8 cellular contexts compared by ENCODE assay signal in the genomic region with DNA sequence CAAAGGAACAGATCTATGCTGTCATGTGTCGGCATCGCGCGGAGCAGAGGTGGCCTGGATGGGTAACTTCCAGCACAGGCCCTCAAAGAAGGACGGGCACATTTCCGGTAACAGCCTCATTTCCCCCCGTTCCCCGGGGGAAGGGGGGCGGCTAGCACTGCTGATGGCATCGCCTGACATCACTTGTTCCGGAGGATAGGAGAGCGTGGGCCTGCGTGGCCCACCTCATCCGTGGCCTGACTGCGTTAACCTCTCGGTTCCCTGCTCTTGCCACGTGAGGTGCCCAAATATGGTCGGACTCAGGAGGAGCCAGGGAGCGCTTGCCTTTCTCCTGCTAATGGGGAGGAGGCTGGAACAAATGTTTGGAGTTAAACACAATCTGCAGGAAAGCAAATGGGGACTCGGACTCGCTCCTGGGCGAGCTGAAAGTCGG. TPM values are rescaled to one million over a fixed set of nuclear protein-coding genes. Genes with fewer than 3 reads are reported as not detected.
DNase-seq lines count a peak whose midpoint lies in the region; ATAC-seq and TF ChIP-seq lines count a peak whose summit lies in the region.

A gene with protein sequence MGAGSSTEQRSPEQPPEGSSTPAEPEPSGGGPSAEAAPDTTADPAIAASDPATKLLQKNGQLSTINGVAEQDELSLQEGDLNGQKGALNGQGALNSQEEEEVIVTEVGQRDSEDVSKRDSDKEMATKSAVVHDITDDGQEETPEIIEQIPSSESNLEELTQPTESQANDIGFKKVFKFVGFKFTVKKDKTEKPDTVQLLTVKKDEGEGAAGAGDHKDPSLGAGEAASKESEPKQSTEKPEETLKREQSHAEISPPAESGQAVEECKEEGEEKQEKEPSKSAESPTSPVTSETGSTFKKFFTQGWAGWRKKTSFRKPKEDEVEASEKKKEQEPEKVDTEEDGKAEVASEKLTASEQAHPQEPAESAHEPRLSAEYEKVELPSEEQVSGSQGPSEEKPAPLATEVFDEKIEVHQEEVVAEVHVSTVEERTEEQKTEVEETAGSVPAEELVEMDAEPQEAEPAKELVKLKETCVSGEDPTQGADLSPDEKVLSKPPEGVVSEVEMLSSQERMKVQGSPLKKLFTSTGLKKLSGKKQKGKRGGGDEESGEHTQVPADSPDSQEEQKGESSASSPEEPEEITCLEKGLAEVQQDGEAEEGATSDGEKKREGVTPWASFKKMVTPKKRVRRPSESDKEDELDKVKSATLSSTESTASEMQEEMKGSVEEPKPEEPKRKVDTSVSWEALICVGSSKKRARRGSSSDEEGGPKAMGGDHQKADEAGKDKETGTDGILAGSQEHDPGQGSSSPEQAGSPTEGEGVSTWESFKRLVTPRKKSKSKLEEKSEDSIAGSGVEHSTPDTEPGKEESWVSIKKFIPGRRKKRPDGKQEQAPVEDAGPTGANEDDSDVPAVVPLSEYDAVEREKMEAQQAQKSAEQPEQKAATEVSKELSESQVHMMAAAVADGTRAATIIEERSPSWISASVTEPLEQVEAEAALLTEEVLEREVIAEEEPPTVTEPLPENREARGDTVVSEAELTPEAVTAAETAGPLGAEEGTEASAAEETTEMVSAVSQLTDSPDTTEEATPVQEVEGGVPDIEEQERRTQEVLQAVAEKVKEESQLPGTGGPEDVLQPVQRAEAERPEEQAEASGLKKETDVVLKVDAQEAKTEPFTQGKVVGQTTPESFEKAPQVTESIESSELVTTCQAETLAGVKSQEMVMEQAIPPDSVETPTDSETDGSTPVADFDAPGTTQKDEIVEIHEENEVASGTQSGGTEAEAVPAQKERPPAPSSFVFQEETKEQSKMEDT (N-terminal part only) (plus strand): TSS at position 365 of the 433 bp plus-strand sequence. CDS start 596 bp downstream, outside the sequence.

- no peaks in the 10 kb centered on the region; the same call in 1 of the 2 replicates for H3K27me3 ChIP-seq in H7 (ENCODE audit: control insufficient read depth, insufficient read depth, low read length)

- DNase-seq in H7 (peak; percentile 69), glutamatergic neuron (peak; percentile 67), omental fat pad (ENCODE audit: low spot score) (no peak), HUDEP-2 (lab: John Stamatoyannopoulos, UW; ENCODE audit: unreplicated experiment in 76 of 76) (no peak), D341Med (ENCODE audit: low spot score) (no peak)
- no peak for DNase-seq in activated CD8-positive, alpha-beta T cell treated with anti-CD3 and anti-CD28 coated beads, Interleukin-2, amount 10 ng/mL, durations not matched to agents 7 days and 5 days

- H3K4me1 Mint-ChIP-seq in activated CD8-positive, alpha-beta T cell treated with anti-CD3 and anti-CD28 coated beads, Interleukin-2, amount 10 ng/mL, durations not matched to agents 7 days and 5 days (ENCODE audit: low read depth), result peaks cover 13% of the 10 kb centered on the region
- peaks cover 28% of the 10 kb centered on the region for H3K4me1 Mint-ChIP-seq in glutamatergic neuron (ENCODE audit: low read depth, unreplicated experiment)

- POLR2A ChIA-PET in activated CD8-positive, alpha-beta T cell treated with anti-CD3 and anti-CD28 coated beads, Interleukin-2, amount 10 ng/mL, durations not matched to agents 7 days and 5 days (lab: Charles Lee), result no interaction called here

- H3K4me3 ChIP-seq in H7 (ENCODE audit: insufficient read depth, low read depth, low read length), result peak within 1 kb of the TSS; percentile 88

- H3K27ac Mint-ChIP-seq in activated CD8-positive, alpha-beta T cell treated with anti-CD3 and anti-CD28 coated beads, Interleukin-2, amount 10 ng/mL, durations not matched to agents 7 days and 5 days, result no peak within 1 kb of the TSS
- H3K27ac Mint-ChIP-seq in glutamatergic neuron (ENCODE audit: unreplicated experiment), result peak within 1 kb of the TSS; percentile 99

- H3K9me3 Mint-ChIP-seq in activated CD8-positive, alpha-beta T cell treated with anti-CD3 and anti-CD28 coated beads, Interleukin-2, amount 10 ng/mL, durations not matched to agents 7 days and 5 days (ENCODE audit: insufficient read depth), result no peaks in the 10 kb centered on the region
- H3K9me3 Mint-ChIP-seq in glutamatergic neuron (ENCODE audit: unreplicated experiment), result peaks cover 16% of the 10 kb centered on the region

- no peaks in the 10 kb centered on the region for H3K36me3 Mint-ChIP-seq in activated CD8-positive, alpha-beta T cell treated with anti-CD3 and anti-CD28 coated beads, Interleukin-2, amount 10 ng/mL, durations not matched to agents 7 days and 5 days (ENCODE audit: low read depth)
- peaks cover 6% of the 10 kb centered on the region for H3K36me3 Mint-ChIP-seq in glutamatergic neuron (ENCODE audit: unreplicated experiment)

- TF ChIP-seq CTCF in glutamatergic neuron (IDR thresholded peaks at IDR 0.05; ENCODE audit: partially characterized antibody, unreplicated experiment), result no peak
- no peak for TF ChIP-seq CTCF in omental fat pad (IDR thresholded peaks at IDR 0.05)

- peaks cover 59% of the 10 kb centered on the region for H3K27me3 Mint-ChIP-seq in activated CD8-positive, alpha-beta T cell treated with anti-CD3 and anti-CD28 coated beads, Interleukin-2, amount 10 ng/mL, durations not matched to agents 7 days and 5 days (ENCODE audit: low read depth)
- H3K27me3 Mint-ChIP-seq in glutamatergic neuron (ENCODE audit: unreplicated experiment), result peaks cover 15% of the 10 kb centered on the region

- CTCF ChIA-PET in activated CD8-positive, alpha-beta T cell treated with anti-CD3 and anti-CD28 coated beads, Interleukin-2, amount 10 ng/mL, durations not matched to agents 7 days and 5 days (lab: Charles Lee), result interaction anchor here (1.8 kb wide), 1 partner anchor 348 kb away, joined by 3 read pairs; no protein-coding TSS in a partner anchor

- ATAC-seq in activated CD8-positive, alpha-beta T cell treated with anti-CD3 and anti-CD28 coated beads, Interleukin-2, amount 10 ng/mL, durations not matched to agents 7 days and 5 days, result no peak
- peak; percentile 34 for ATAC-seq in omental fat pad (ENCODE audit: low FRiP score)
- no peak for ATAC-seq in HG03159 (IDR thresholded peaks at IDR 0.05; ENCODE audit: unreplicated experiment)
- ATAC-seq in HG02588 (IDR thresholded peaks at IDR 0.05; ENCODE audit: unreplicated experiment), result no peak

- H3K4me3 Mint-ChIP-seq in activated CD8-positive, alpha-beta T cell treated with anti-CD3 and anti-CD28 coated beads, Interleukin-2, amount 10 ng/mL, durations not matched to agents 7 days and 5 days, result peak within 1 kb of the TSS; percentile 72
- peak within 1 kb of the TSS; percentile 96 for H3K4me3 Mint-ChIP-seq in glutamatergic neuron (ENCODE audit: unreplicated experiment)

- H3K36me3 ChIP-seq in H7 (replicated peaks; ENCODE audit: control insufficient read depth, insufficient read depth, low read length), result no peaks in the 10 kb centered on the region

RNA-seq across cellular contexts. Expression of the gene that starts here (rescaled TPM):
- 33.7 and 50.7 TPM in 2 replicates for total RNA-seq in H7 (2014; rRNA removed; shearing (Covaris generic))
- under 1 TPM; 0.05 to 0.08 TPM for total RNA-seq in activated CD8-positive, alpha-beta T cell treated with anti-CD3 and anti-CD28 coated beads, Interleukin-2, amount 10 ng/mL, durations not matched to agents 7 days and 5 days
- 240 TPM for total RNA-seq in glutamatergic neuron (ENCODE audit: unreplicated experiment)
- total RNA-seq in omental fat pad, result 100 to 1,000 TPM; 151 to 488 (median 216) TPM

Comparison
In these comparisons a context has a peak if more than half of its experiments do, and no peak if none do; other contexts are left out.
1. RNA of the gene that starts here (total RNA-seq): 151 to 488 TPM in omental fat pad, 240 TPM in glutamatergic neuron (single experiment) and 33.7 to 50.7 TPM in H7; 0.05 to 0.08 TPM in activated CD8-positive, alpha-beta T cell treated with anti-CD3 and anti-CD28 coated beads, Interleukin-2, amount 10 ng/mL, durations not matched to agents 7 days and 5 days; every median in the first group is over 10 times any median in the second.
2. DNase-seq: peak in H7 (single experiment) and glutamatergic neuron (single experiment); none in activated CD8-positive, alpha-beta T cell treated with anti-CD3 and anti-CD28 coated beads, Interleukin-2, amount 10 ng/mL, durations not matched to agents 7 days and 5 days (single experiment), omental fat pad (single experiment), HUDEP-2 (0 of 76) and D341Med (single experiment).